ENCODE assay signal across 8 cellular contexts in the genomic region with DNA sequence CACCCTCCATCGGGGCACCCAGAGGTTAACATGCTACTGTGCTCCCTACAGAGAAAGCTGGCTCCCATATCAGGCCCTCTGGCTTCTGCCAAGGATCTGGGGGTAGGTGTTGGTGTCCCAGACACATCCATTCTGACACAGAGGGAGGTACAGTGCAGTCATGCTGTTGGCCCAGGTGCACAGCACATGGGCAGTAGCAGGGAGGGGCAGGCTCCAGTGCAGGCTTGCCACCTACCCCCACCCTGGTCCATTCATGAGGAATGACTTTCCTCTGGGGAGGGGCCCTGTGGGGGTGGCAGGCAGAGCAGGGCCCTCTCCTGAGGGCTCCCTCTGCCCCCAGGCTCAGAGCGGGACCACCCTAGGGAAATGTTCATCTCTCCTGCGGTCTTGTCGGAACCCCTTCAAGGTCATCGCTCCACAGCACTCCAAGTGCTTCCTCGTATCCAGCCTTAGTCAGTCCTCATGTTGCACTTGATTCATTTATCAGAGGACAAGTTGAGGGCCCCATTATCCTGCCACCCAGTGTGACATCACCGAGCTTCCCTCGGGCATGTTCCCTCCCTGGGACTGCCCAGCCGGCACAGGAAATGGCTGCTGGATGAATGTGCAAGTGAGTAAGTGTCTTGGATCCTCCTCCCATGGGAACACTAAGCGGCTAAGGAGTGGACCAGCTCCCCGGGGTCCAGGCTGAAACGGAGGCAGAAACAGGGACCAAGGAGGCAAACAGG. TPM values are rescaled to one million over a fixed set of nuclear protein-coding genes. Genes with fewer than 3 reads are reported as not detected.
DNase-seq lines count a peak whose midpoint lies in the region; TF ChIP-seq lines count a peak whose summit lies in the region.

No MANE protein-coding gene starts in this region.

- in situ Hi-C loops in Caki2 (cut with HindIII; ENCODE audit: low pct_unique_long_range_greater_than_20kb, low sequenced_read_pairs): no loop called here
- in situ Hi-C loops in SK-MEL-5 (cut with HindIII; ENCODE audit: low pct_unique_long_range_greater_than_20kb, low sequenced_read_pairs): no loop called here

- peak overlapping the region; percentile 31 for H2AK5ac ChIP-seq in trophoblast cell (ENCODE audit: low read length)

- peak overlapping the region; percentile 85 for H2BK12ac ChIP-seq in trophoblast cell (ENCODE audit: low read length)

- peak overlapping the region; percentile 50 for H3K14ac ChIP-seq in trophoblast cell (ENCODE audit: low read length)

- H4K91ac ChIP-seq in trophoblast cell (ENCODE audit: low read depth, low read length): peak overlapping the region; percentile 94

- H3K27ac ChIP-seq in trophoblast cell (ENCODE audit: low read depth, low read length): peak overlapping the region; percentile 22
- no peak overlapping the region for H3K27ac ChIP-seq in colonic mucosa

- peak overlapping the region; percentile 40 for H2AFZ ChIP-seq in trophoblast cell (ENCODE audit: insufficient read depth, low read length, poor library complexity)

- H3K9me3 ChIP-seq in trophoblast cell (ENCODE audit: insufficient read depth, low read depth, low read length) (no peaks in the 10 kb centered on the region), colonic mucosa (no peaks in the 10 kb centered on the region)

- H3K4me1 ChIP-seq in trophoblast cell (ENCODE audit: control insufficient read depth in 1 of 2, insufficient read depth in 2 of 2, low read length in 2 of 2): peaks cover 19 to 23% of the 10 kb centered on the region in 2 experiments
- no peaks in the 10 kb centered on the region for H3K4me1 ChIP-seq in colonic mucosa

- H3K23ac ChIP-seq in trophoblast cell (ENCODE audit: low read length): no peak overlapping the region

- H3K4ac ChIP-seq in trophoblast cell (ENCODE audit: low read depth, low read length): peak overlapping the region; percentile 53

- H3K36me3 ChIP-seq in trophoblast cell (ENCODE audit: control insufficient read depth in 1 of 2, insufficient read depth in 2 of 2, low read length in 2 of 2) (peaks cover 17 to 18% of the 10 kb centered on the region in 2 experiments), colonic mucosa (no peaks in the 10 kb centered on the region)

- H3K9ac ChIP-seq in trophoblast cell (ENCODE audit: low read length) (no peak overlapping the region), colonic mucosa (ENCODE audit: low read depth in 2 of 2, low read length in 2 of 2) (no peak overlapping the region)

- H3K4me3 ChIP-seq in fibroblast of pulmonary artery (replicated peaks; ENCODE audit: low read depth, low read length): no peak overlapping the region
- H3K4me3 ChIP-seq in trophoblast cell (ENCODE audit: low read depth, low read length): no peak overlapping the region
- no peak overlapping the region for H3K4me3 ChIP-seq in colonic mucosa

- no peak for TF ChIP-seq CTCF in fibroblast of pulmonary artery (IDR thresholded peaks at IDR 0.05; ENCODE audit: low read length, missing control alignments)
- TF ChIP-seq CTCF in colonic mucosa (IDR thresholded peaks at IDR 0.05): no peak

- H3K27me3 ChIP-seq in trophoblast cell (ENCODE audit: insufficient read depth, low read length) (no peaks in the 10 kb centered on the region), colonic mucosa (no peaks in the 10 kb centered on the region)

- WGBS in trophoblast cell (ENCODE audit: extremely low coverage, insufficient coverage, insufficient read length): no CpG with 5 or more reads among the region's 12 CpGs

- DNase-seq in Caki2 (ENCODE audit: low read depth) (peak; percentile 65), SK-MEL-5 (ENCODE audit: low read depth, low spot score) (peak; percentile 63), fibroblast of pulmonary artery (ENCODE audit: low read depth) (peak; percentile 96), trophoblast cell (peak; percentile 82 to 86), NCI-H146 treated with DMSO at 0.1 percent for 48 hours (lab: John Stamatoyannopoulos, UW; ENCODE audit: unreplicated experiment) (no peak), NCI-H1092 (lab: John Stamatoyannopoulos, UW) (no peak), cerebellar nuclear complex (lab: John Stamatoyannopoulos, UW) (no peak), colonic mucosa (no peak)

- peak overlapping the region; percentile 85 for H2BK120ac ChIP-seq in trophoblast cell (ENCODE audit: insufficient read depth, low read length, poor library complexity)

- peaks cover 1% of the 10 kb centered on the region for H3K79me2 ChIP-seq in trophoblast cell (ENCODE audit: control insufficient read depth, insufficient read depth, low read length, poor library complexity)

- H3K79me1 ChIP-seq in trophoblast cell (ENCODE audit: low read length): peaks cover 19% of the 10 kb centered on the region

- intact Hi-C loops in colonic mucosa (cut with DNase I): no loop called here

- peak overlapping the region; percentile 80 for H2BK5ac ChIP-seq in trophoblast cell (ENCODE audit: low read depth, low read length, poor library complexity)

- peak overlapping the region; percentile 55 for H4K8ac ChIP-seq in trophoblast cell (ENCODE audit: low read depth, low read length)

- peak overlapping the region; percentile 72 for H3K18ac ChIP-seq in trophoblast cell (ENCODE audit: low read length)

- H3K4me2 ChIP-seq in trophoblast cell (ENCODE audit: low read length): no peak overlapping the region

- H4K12ac ChIP-seq in trophoblast cell (ENCODE audit: low read depth, low read length): peak overlapping the region; percentile 15

RNA-seq across cellular contexts. Expression of a gene that starts 10.0 kb away (rescaled TPM):
- total RNA-seq in Caki2 (2014; rRNA removed; shearing (Covaris generic); ENCODE audit: low replicate concordance): 1.1 and 3.2 TPM in 2 replicates
- 11.9 and 12.6 TPM in 2 replicates for total RNA-seq in SK-MEL-5 (2014; rRNA removed; shearing (Covaris generic))
- polyA plus RNA-seq in SK-MEL-5 (2015; cell fraction: cytosol; rRNA removed): 23.2 and 29.6 TPM in 2 replicates
- 11.9 and 12.2 TPM in 2 replicates for polyA plus RNA-seq in SK-MEL-5 (2015; cell fraction: nucleus; rRNA removed)
- polyA plus RNA-seq in trophoblast cell (2013): 14.1 and 15.4 TPM in 2 replicates
- 1 to 10 TPM; 9.5 to 9.8 TPM for total RNA-seq in colonic mucosa

RNA-seq across cellular contexts. Expression of a gene that starts 50.7 kb away (rescaled TPM):
- total RNA-seq in Caki2 (2014; rRNA removed; shearing (Covaris generic); ENCODE audit: low replicate concordance): 810 and 960 TPM in 2 replicates
- 2,678 and 2,698 TPM in 2 replicates for total RNA-seq in SK-MEL-5 (2014; rRNA removed; shearing (Covaris generic))
- 1,624 and 1,821 TPM in 2 replicates for polyA plus RNA-seq in SK-MEL-5 (2015; cell fraction: cytosol; rRNA removed)
- 608 and 662 TPM in 2 replicates for polyA plus RNA-seq in SK-MEL-5 (2015; cell fraction: nucleus; rRNA removed)
- polyA plus RNA-seq in trophoblast cell (2013): 1,473 and 1,577 TPM in 2 replicates
- total RNA-seq in colonic mucosa: 1,000 to 10,000 TPM; 1,051 to 1,273 TPM

Comparison
In these comparisons a context has a peak if more than half of its experiments do, and no peak if none do; other contexts are left out.
1. DNase-seq: peak in Caki2 (single experiment), SK-MEL-5 (single experiment), fibroblast of pulmonary artery (single experiment) and trophoblast cell (2 of 2); none in NCI-H146 treated with DMSO at 0.1 percent for 48 hours (single experiment), NCI-H1092 (single experiment), cerebellar nuclear complex (0 of 2) and colonic mucosa (single experiment).